13 cellular contexts compared by ENCODE assay signal in genomic region chr2:15729709-15730544, GRCh38.
DNase-seq lines count a peak whose midpoint lies in the region; ATAC-seq and TF ChIP-seq lines count a peak whose summit lies in the region.
"Had no signal": no experiment of that assay in that cellular context is flagged by ENCODE, and none has a peak within 500 bp of the region (broad histone marks: within the 10 kb centered on the region; RNA-seq: fewer than 3 reads in every experiment).

No MANE protein-coding gene starts in this region.

- TF ChIP-seq POLR2A in stomach (IDR thresholded peaks at IDR 0.05), result no peak

- no peak overlapping the region for H3K4me3 Mint-ChIP-seq in chondrocyte (ENCODE audit: unreplicated experiment)
- H3K4me3 Mint-ChIP-seq: activated naive CD8-positive, alpha-beta T cell treated with anti-CD3 and anti-CD28 coated beads for 36 hours; neural progenitor cell had no signal

- no peaks in the 10 kb centered on the region for H3K36me3 Mint-ChIP-seq in chondrocyte (ENCODE audit: low read depth)
- H3K36me3 Mint-ChIP-seq: activated naive CD8-positive, alpha-beta T cell treated with anti-CD3 and anti-CD28 coated beads for 36 hours; neural progenitor cell had no signal

- TF ChIP-seq EP300 in stomach (IDR thresholded peaks at IDR 0.05), result no peak

- peak overlapping the region; percentile 64 for H3K27ac Mint-ChIP-seq in chondrocyte (ENCODE audit: unreplicated experiment)
- H3K27ac Mint-ChIP-seq: activated naive CD8-positive, alpha-beta T cell treated with anti-CD3 and anti-CD28 coated beads for 36 hours had no signal

- peaks cover 53% of the 10 kb centered on the region for H3K4me1 Mint-ChIP-seq in chondrocyte (ENCODE audit: low read depth)
- H3K4me1 Mint-ChIP-seq: activated naive CD8-positive, alpha-beta T cell treated with anti-CD3 and anti-CD28 coated beads for 36 hours had no signal

- 67 to 74% (median 71%) methylated on average over 10 of the region's 10 CpGs for WGBS in stomach, 5 donors

- DNase-seq in Right ventricle myocardium superior (no peak), right atrium auricular region (ENCODE audit: low spot score) (no peak), NCI-H1417 treated with DMSO at 0.1 percent for 48 hours (lab: John Stamatoyannopoulos, UW) (peak; percentile 54), chondrocyte (ENCODE audit: low spot score) (no peak), stomach (peak; percentile 1), superior temporal gyrus (ENCODE audit: extremely low spot score) (no peak)
- DNase-seq: activated CD4-positive, alpha-beta T cell treated with anti-CD3 and anti-CD28 coated beads, Interleukin-2, amount 50 U/mL, for 1 hour; activated naive CD8-positive, alpha-beta T cell treated with anti-CD3 and anti-CD28 coated beads for 36 hours had no signal

- ATAC-seq in Right ventricle myocardium superior (ENCODE audit: poor library complexity) (peak; percentile 18), esophagus mucosa (no peak), HG02938 (IDR thresholded peaks at IDR 0.05; ENCODE audit: unreplicated experiment) (no peak)

- H3K9me3 ChIP-seq in right atrium auricular region (no peaks in the 10 kb centered on the region), stomach (no peaks in the 10 kb centered on the region)
- H3K9me3 ChIP-seq: tibial nerve had no signal

- H3K27me3 ChIP-seq in right atrium auricular region (no peaks in the 10 kb centered on the region), stomach (peaks cover 0 to 8% (median 0%) of the 10 kb centered on the region in 3 donors)
- H3K27me3 ChIP-seq: neural progenitor cell, tibial nerve had no signal

- no peaks in the 10 kb centered on the region for H3K9me3 Mint-ChIP-seq in chondrocyte (ENCODE audit: low read depth)
- H3K9me3 Mint-ChIP-seq: activated naive CD8-positive, alpha-beta T cell treated with anti-CD3 and anti-CD28 coated beads for 36 hours had no signal

- H3K27ac ChIP-seq in right atrium auricular region, result peak overlapping the region in 1 of 2 donors; percentile 42
- H3K27ac ChIP-seq in stomach, result no peak overlapping the region
- H3K27ac ChIP-seq: HL-60, neural progenitor cell had no signal

- H3K36me3 ChIP-seq in right atrium auricular region (no peaks in the 10 kb centered on the region), stomach (no peaks in the 10 kb centered on the region)
- H3K36me3 ChIP-seq: neural progenitor cell, tibial nerve had no signal

- TF ChIP-seq CTCF in right atrium auricular region (IDR thresholded peaks at IDR 0.05) (no peak), chondrocyte (IDR thresholded peaks at IDR 0.05) (no peak), stomach (IDR thresholded peaks at IDR 0.05) (no peak)

- intact Hi-C loops in Right ventricle myocardium superior (cut with DNase I), result no loop called here
- intact Hi-C loops in stomach (cut with DNase I; ENCODE audit: low total_unique reads), result no loop called here

- H3K4me3 ChIP-seq in right atrium auricular region, result no peak overlapping the region
- H3K4me3 ChIP-seq in stomach, result no peak overlapping the region
- H3K4me3 ChIP-seq: neural progenitor cell, tibial nerve had no signal

- H3K4me1 ChIP-seq in right atrium auricular region (peaks cover 0 to 51% of the 10 kb centered on the region in 2 donors), stomach (peaks cover 25 to 53% (median 40%) of the 10 kb centered on the region in 4 donors)

- H3K27me3 Mint-ChIP-seq in chondrocyte (ENCODE audit: low read depth), result peaks cover 22% of the 10 kb centered on the region

Comparison
In these comparisons a context has a peak if more than half of its experiments do, and no peak if none do; other contexts are left out.
1. DNase-seq: peak in NCI-H1417 treated with DMSO at 0.1 percent for 48 hours (single experiment) and stomach (single experiment); none in Right ventricle myocardium superior (single experiment), right atrium auricular region (single experiment), chondrocyte (single experiment) and superior temporal gyrus (single experiment).